1 cellular context compared by ENCODE assay signal in the genomic region with DNA sequence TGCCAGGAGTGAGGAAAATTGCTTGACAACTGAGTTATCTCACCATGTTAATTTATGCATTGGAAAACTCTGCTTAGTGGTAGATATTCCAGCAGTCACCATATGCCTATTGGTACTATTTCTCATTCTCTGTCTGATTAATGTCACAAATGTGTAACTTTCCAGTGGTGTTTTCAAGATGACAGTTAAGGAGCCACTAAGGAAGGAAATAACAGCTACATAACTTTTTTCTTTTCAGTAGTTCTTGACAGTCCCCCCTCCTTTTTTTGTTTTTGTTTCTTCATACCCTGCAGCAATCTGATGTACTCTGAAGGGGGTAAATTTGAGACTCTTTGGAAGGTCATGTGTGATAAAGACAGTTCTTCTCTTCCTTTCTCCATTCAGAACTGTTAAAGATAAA.
TF ChIP-seq lines count a peak whose summit lies in the region.

No MANE protein-coding gene starts in this region.

TF ChIP-seq in SK-N-SH, 30 proteins besides CTCF, POLR2A, EP300 and RAD21 (continued from another document):
- TF ChIP-seq, protein P1, sequence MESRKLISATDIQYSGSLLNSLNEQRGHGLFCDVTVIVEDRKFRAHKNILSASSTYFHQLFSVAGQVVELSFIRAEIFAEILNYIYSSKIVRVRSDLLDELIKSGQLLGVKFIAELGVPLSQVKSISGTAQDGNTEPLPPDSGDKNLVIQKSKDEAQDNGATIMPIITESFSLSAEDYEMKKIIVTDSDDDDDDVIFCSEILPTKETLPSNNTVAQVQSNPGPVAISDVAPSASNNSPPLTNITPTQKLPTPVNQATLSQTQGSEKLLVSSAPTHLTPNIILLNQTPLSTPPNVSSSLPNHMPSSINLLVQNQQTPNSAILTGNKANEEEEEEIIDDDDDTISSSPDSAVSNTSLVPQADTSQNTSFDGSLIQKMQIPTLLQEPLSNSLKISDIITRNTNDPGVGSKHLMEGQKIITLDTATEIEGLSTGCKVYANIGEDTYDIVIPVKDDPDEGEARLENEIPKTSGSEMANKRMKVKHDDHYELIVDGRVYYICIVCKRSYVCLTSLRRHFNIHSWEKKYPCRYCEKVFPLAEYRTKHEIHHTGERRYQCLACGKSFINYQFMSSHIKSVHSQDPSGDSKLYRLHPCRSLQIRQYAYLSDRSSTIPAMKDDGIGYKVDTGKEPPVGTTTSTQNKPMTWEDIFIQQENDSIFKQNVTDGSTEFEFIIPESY (IDR thresholded peaks at IDR 0.05; ENCODE audit: borderline replicate concordance, low read depth) = no peak
- TF ChIP-seq CHD2 (IDR thresholded peaks at IDR 0.05; ENCODE audit: low read length, partially characterized antibody) (no peak), TCF12 (IDR thresholded peaks at IDR 0.05) (no peak)
